8 cellular contexts compared by ENCODE assay signal in the genomic region with DNA sequence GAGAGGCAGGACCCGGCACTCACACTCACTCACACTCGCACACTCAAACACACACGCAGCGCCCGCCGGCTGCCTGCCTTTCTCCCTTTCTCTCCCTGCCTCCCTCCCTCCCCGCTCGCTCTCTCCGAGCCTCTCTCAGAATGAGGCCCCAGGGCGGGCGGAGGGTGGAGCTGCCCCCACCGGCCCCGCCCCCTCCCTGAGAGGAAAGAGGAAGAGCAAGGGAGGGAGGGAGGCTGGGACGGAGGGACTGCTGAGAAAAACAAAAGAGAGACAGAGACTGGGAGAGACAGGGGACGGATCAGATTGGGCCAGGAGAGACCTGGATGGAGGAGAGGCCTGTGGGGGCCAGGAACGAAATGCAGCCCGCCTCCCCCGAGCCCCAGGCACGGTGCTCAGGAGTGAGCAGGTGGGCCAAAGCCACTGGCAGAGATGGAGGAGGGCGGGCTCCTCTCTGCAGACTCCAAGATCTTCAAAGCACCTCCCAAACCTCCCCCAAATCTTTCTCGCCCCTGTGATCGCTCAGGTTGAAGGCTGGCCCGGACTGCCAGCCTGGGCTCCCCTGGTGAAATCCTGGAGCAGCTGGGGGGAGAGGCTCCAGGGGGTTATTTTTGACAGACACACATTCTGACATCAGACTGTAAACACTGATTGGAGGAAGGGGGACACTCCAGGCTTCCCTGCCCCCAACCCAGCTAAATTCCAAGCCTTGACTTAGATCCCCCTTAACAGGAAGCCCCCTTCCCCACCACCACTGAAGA. TPM values are rescaled to one million over a fixed set of nuclear protein-coding genes. Genes with fewer than 3 reads are reported as not detected.
DNase-seq lines count a peak whose midpoint lies in the region; ATAC-seq and TF ChIP-seq lines count a peak whose summit lies in the region.

No MANE protein-coding gene starts in this region.

- DNase-seq in DMS114 treated with DMSO at 0.1 percent for 48 hours (lab: John Stamatoyannopoulos, UW; ENCODE audit: unreplicated experiment) (peak; percentile 66), RWPE1 (ENCODE audit: low spot score) (peak; percentile 92), fibroblast of villous mesenchyme (ENCODE audit: low read depth) (peak; percentile 78), nephron progenitor cell (peak; percentile 91), stomach (peak; percentile 92)
- DNase-seq in activated effector memory CD4-positive, alpha-beta T cell treated with Interleukin-2 at 50 U/mL for 16 hours = peak; percentile 79

- POLR2A ChIA-PET in RWPE1 (lab: Yijun Ruan, JAX; ENCODE audit: low non-redundant PET) = interaction anchor here (0.7 kb wide), 1 partner anchor 8 kb away, joined by 4 read pairs; no protein-coding TSS in a partner anchor

- peaks cover 27% of the 10 kb centered on the region for H3K36me3 Mint-ChIP-seq in nephron progenitor cell (ENCODE audit: low read depth)

- TF ChIP-seq RAD21 in Ishikawa (IDR thresholded peaks at IDR 0.05; ENCODE audit: low read depth) = no peak

- 1 to 2% (median 1%) methylated on average over 18 to 23 of the region's 23 CpGs for WGBS in stomach, 5 donors

- peak overlapping the region; percentile 99 for H3K27ac Mint-ChIP-seq in nephron progenitor cell

- no peaks in the 10 kb centered on the region for H3K27me3 ChIP-seq in stomach

- CTCF ChIA-PET in RWPE1 (lab: Yijun Ruan, JAX) = interaction anchor here (0.6 to 2.0 kb wide), 4 partner anchors 17 to 1489 kb away, joined by 3 to 7 read pairs (median 4); no protein-coding TSS in a partner anchor

- H3K27ac ChIP-seq in RWPE1 (peak overlapping the region; percentile 94), stomach (peak overlapping the region; percentile 75 to 99 (median 93))

- intact Hi-C loops in stomach (cut with DNase I; ENCODE audit: low total_unique reads) = no loop called here

- TF ChIP-seq CTCF in RWPE1 (conservative IDR thresholded peaks at IDR 0.05; ENCODE audit: low read depth) (no peak), fibroblast of villous mesenchyme (IDR thresholded peaks at IDR 0.05; ENCODE audit: insufficient read depth, low read depth, low read length) (no peak), nephron progenitor cell (IDR thresholded peaks at IDR 0.05) (no peak), stomach (IDR thresholded peaks at IDR 0.05) (no peak)

- H3K4me1 ChIP-seq in stomach = peaks cover 67 to 80% (median 70%) of the 10 kb centered on the region in 4 donors

- H3K4me3 ChIP-seq in fibroblast of villous mesenchyme (ENCODE audit: low read depth, low read length) (peak overlapping the region; percentile 77), stomach (peak overlapping the region; percentile 62 to 83 (median 76))

- no peaks in the 10 kb centered on the region for H3K9me3 ChIP-seq in stomach

- TF ChIP-seq POLR2A in stomach (IDR thresholded peaks at IDR 0.05) = no peak

- TF ChIP-seq EP300 in Ishikawa (IDR thresholded peaks at IDR 0.05; ENCODE audit: borderline replicate concordance) = no peak; the same call in 1 of the 2 replicates
- TF ChIP-seq EP300 in stomach (IDR thresholded peaks at IDR 0.05) = no peak

- H3K27me3 Mint-ChIP-seq in nephron progenitor cell (ENCODE audit: low read depth, poor library complexity) = no peaks in the 10 kb centered on the region

- peaks cover 17 to 19% (median 18%) of the 10 kb centered on the region in 4 donors for H3K36me3 ChIP-seq in stomach

- peak overlapping the region; percentile 91 for H3K4me3 Mint-ChIP-seq in nephron progenitor cell

- ATAC-seq in GM21423 (IDR thresholded peaks at IDR 0.05; ENCODE audit: unreplicated experiment) = peak; percentile 60

- no peaks in the 10 kb centered on the region for H3K9me3 Mint-ChIP-seq in nephron progenitor cell

- H3K4me1 Mint-ChIP-seq in nephron progenitor cell = peaks cover 74% of the 10 kb centered on the region

TF ChIP-seq in Ishikawa, 13 proteins besides CTCF, POLR2A, EP300 and RAD21:
- TF ChIP-seq, protein P1, sequence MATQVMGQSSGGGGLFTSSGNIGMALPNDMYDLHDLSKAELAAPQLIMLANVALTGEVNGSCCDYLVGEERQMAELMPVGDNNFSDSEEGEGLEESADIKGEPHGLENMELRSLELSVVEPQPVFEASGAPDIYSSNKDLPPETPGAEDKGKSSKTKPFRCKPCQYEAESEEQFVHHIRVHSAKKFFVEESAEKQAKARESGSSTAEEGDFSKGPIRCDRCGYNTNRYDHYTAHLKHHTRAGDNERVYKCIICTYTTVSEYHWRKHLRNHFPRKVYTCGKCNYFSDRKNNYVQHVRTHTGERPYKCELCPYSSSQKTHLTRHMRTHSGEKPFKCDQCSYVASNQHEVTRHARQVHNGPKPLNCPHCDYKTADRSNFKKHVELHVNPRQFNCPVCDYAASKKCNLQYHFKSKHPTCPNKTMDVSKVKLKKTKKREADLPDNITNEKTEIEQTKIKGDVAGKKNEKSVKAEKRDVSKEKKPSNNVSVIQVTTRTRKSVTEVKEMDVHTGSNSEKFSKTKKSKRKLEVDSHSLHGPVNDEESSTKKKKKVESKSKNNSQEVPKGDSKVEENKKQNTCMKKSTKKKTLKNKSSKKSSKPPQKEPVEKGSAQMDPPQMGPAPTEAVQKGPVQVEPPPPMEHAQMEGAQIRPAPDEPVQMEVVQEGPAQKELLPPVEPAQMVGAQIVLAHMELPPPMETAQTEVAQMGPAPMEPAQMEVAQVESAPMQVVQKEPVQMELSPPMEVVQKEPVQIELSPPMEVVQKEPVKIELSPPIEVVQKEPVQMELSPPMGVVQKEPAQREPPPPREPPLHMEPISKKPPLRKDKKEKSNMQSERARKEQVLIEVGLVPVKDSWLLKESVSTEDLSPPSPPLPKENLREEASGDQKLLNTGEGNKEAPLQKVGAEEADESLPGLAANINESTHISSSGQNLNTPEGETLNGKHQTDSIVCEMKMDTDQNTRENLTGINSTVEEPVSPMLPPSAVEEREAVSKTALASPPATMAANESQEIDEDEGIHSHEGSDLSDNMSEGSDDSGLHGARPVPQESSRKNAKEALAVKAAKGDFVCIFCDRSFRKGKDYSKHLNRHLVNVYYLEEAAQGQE (IDR thresholded peaks at IDR 0.05; ENCODE audit: low read depth) = no peak
- TF ChIP-seq TAF1 (IDR thresholded peaks at IDR 0.05; ENCODE audit: low read depth) = peak; percentile 75

RNA-seq across cellular contexts. Expression of a gene that starts 5.1 kb away (rescaled TPM):
- 53.8 and 56.1 TPM in 2 replicates for total RNA-seq in fibroblast of villous mesenchyme
- total RNA-seq in stomach = 10 to 100 TPM; 24.2 to 43.7 (median 34.4) TPM
- polyA plus RNA-seq in stomach = 10 to 100 TPM; 20.4 to 28.3 (median 22.3) TPM

RNA-seq across cellular contexts. Expression of a gene that starts 17.8 kb away (rescaled TPM):
- 23.5 and 28.5 TPM in 2 replicates for total RNA-seq in fibroblast of villous mesenchyme
- 10 to 100 TPM; 11.7 to 37.3 (median 17.9) TPM for total RNA-seq in stomach
- polyA plus RNA-seq in stomach = 10 to 100 TPM; 10.4 to 15.8 (median 13.0) TPM

RNA-seq across cellular contexts. Expression of a gene that starts 37.1 kb away (rescaled TPM):
- total RNA-seq in fibroblast of villous mesenchyme = 22.2 and 30.7 TPM in 2 replicates
- 10 to 100 TPM in 4 of 5 donors, 1 to 10 TPM in 1; 9.8 to 73.7 (median 55.6) TPM for total RNA-seq in stomach
- polyA plus RNA-seq in stomach = 10 to 100 TPM; 21.2 to 35.1 (median 27.5) TPM

RNA-seq across cellular contexts. Expression of a gene that starts 49.9 kb away (rescaled TPM):
- 34.1 and 34.8 TPM in 2 replicates for total RNA-seq in fibroblast of villous mesenchyme
- 10 to 100 TPM in 3 of 5 donors, 1 to 10 TPM in 2; 7.0 to 42.4 (median 14.0) TPM for total RNA-seq in stomach
- polyA plus RNA-seq in stomach = 10 to 100 TPM; 10.3 to 10.7 (median 10.6) TPM

RNA-seq across cellular contexts. Expression of a gene that starts 59.1 kb away (rescaled TPM):
- total RNA-seq in fibroblast of villous mesenchyme (7.7 and 10.4 TPM in 2 replicates), stomach (10 to 100 TPM in 4 of 5 donors, 1 to 10 TPM in 1; 3.5 to 29.0 (median 18.2) TPM)
- polyA plus RNA-seq in stomach = 10 to 100 TPM; 10.1 to 18.1 (median 10.1) TPM

Comparison
In these comparisons a context has a peak if more than half of its experiments do, and no peak if none do; other contexts are left out.
1. Peak in every context shown above with its lines: DNase-seq, ATAC-seq, H3K4me3 ChIP-seq and H3K27ac ChIP-seq.